ENCODE assay signal across 25 cellular contexts in the genomic region with DNA sequence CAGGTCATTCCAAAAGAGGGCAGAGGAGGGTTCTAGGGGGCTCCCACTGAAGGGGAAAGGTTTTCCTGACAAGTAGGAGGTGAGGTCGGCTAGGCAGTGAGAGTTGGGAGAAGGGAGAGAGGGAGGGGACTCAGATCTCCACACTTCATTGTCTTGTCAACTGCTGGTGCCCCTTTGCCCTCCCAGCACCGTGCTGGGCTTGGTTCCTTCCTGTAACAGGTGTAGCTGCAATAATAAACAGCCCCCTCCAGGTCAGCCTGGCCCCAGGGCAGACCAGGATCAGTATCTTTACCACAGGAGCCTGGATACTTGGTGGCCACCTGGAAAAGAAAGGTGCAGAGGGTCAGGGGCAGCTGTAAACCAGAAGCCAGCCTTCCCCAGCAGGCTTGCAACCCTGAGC. TPM values are rescaled to one million over a fixed set of nuclear protein-coding genes. Genes with fewer than 3 reads are reported as not detected.
"Had no signal": no experiment of that assay in that cellular context is flagged by ENCODE, and none has a peak within 500 bp of the region (broad histone marks: within the 10 kb centered on the region; RNA-seq: fewer than 3 reads in every experiment).

No MANE protein-coding gene starts in this region.

- H3K27ac ChIP-seq: foreskin keratinocyte, left ventricle myocardium inferior, lower lobe of right lung, sigmoid colon, skin epidermis, stomach, thoracic aorta had no signal

- H3K27me3 ChIP-seq: sigmoid colon, stomach had no signal

- FAIRE-seq: colon, endothelial cell of umbilical vein, keratinocyte, urothelium cell line had no signal

- H3K27ac Mint-ChIP-seq: endodermal cell, memory B cell, mesothelial cell of epicardium had no signal

- H3K4me3 Mint-ChIP-seq: endodermal cell, immature natural killer cell, memory B cell, mesothelial cell of epicardium, nephron progenitor cell had no signal

- H3K36me3 Mint-ChIP-seq: immature natural killer cell, memory B cell, mesothelial cell of epicardium had no signal

- H3K9me3 Mint-ChIP-seq: endodermal cell, memory B cell, mesothelial cell of epicardium, nephron progenitor cell had no signal

- H3K36me3 ChIP-seq: left ventricle myocardium inferior, lower lobe of right lung, sigmoid colon, stomach, thoracic aorta had no signal

- H3K4me3 ChIP-seq: left ventricle myocardium inferior, lower lobe of right lung, sigmoid colon, skin epidermis, stomach, thoracic aorta had no signal

- ATAC-seq: foreskin keratinocyte, left cardiac atrium, lower lobe of right lung had no signal

- DNase-seq: dermis blood vessel endothelial cell; effector CD4-positive, alpha-beta T cell; endodermal cell; erythroblast; foreskin keratinocyte; immature natural killer cell; left cardiac atrium; left ventricle myocardium inferior; lower lobe of right lung; nephron progenitor cell; sigmoid colon; stimulated activated CD4-positive, alpha-beta T cell treated with anti-CD3 and anti-CD28 coated beads, Interleukin-2, amount 100 ng/mL, for 24 hours; stimulated activated CD4-positive, alpha-beta T cell treated with anti-CD3 and anti-CD28 coated beads, Interleukin-4, amount 100 ng/mL, for 4 hours; stimulated activated naive CD4-positive, alpha-beta T cell; stomach; substantia nigra; trophoblast cell had no signal

- H3K9me3 ChIP-seq: left ventricle myocardium inferior, lower lobe of right lung, sigmoid colon, stomach, thoracic aorta had no signal

RNA-seq across cellular contexts. Expression of a gene that starts 48.0 kb away (rescaled TPM):
- polyA plus RNA-seq: immature natural killer cell had no signal
